In genomic region chr6:3749390-3749978, GRCh38 we compare ENCODE assay signal across 1 cellular context.
TF ChIP-seq lines count a peak whose summit lies in the region.

No MANE protein-coding gene starts in this region.

TF ChIP-seq in HepG2, 621 proteins besides CTCF, POLR2A, EP300 and RAD21 (continued from another document):
- TF ChIP-seq HMG20A (CRISPR knock-in tag; IDR thresholded peaks at IDR 0.05; ENCODE audit: borderline replicate concordance) (no peak; the same call in 1 of the 2 replicates), ZNF510 (CRISPR knock-in tag; IDR thresholded peaks at IDR 0.05; ENCODE audit: low read depth) (0 out of 2 replicates have a peak, but pooled peaks have one; percentile 21), WIZ (CRISPR knock-in tag; IDR thresholded peaks at IDR 0.05) (no peak), ZNF264 (CRISPR knock-in tag; IDR thresholded peaks at IDR 0.05) (peak; percentile 24; the same call in 1 of the 2 replicates), TARDBP (CRISPR knock-in tag; IDR thresholded peaks at IDR 0.05) (peak; percentile 32; the same call in 1 of the 2 replicates), ZNF234 (CRISPR knock-in tag; conservative IDR thresholded peaks at IDR 0.05) (no peak), RNF219 (CRISPR knock-in tag; IDR thresholded peaks at IDR 0.05) (no peak), HNF1B (CRISPR knock-in tag; IDR thresholded peaks at IDR 0.05) (peak; percentile 8; the same call in 1 of the 2 replicates), PBX2 (CRISPR knock-in tag; IDR thresholded peaks at IDR 0.05) (no peak), ZNF280D (CRISPR knock-in tag; IDR thresholded peaks at IDR 0.05) (no peak), SALL1 (CRISPR knock-in tag; IDR thresholded peaks at IDR 0.05) (peak; percentile 14; the same call in 1 of the 2 replicates), ZBTB37 (CRISPR knock-in tag; IDR thresholded peaks at IDR 0.05) (no peak), SP5 (CRISPR knock-in tag; IDR thresholded peaks at IDR 0.05; ENCODE audit: borderline replicate concordance, low read depth) (peak; percentile 52; the same call in 1 of the 2 replicates), ZNF562 (CRISPR knock-in tag; IDR thresholded peaks at IDR 0.05; ENCODE audit: borderline replicate concordance) (no peak), STAG1 (CRISPR knock-in tag; IDR thresholded peaks at IDR 0.05) (no peak)
- TF ChIP-seq, protein P1, sequence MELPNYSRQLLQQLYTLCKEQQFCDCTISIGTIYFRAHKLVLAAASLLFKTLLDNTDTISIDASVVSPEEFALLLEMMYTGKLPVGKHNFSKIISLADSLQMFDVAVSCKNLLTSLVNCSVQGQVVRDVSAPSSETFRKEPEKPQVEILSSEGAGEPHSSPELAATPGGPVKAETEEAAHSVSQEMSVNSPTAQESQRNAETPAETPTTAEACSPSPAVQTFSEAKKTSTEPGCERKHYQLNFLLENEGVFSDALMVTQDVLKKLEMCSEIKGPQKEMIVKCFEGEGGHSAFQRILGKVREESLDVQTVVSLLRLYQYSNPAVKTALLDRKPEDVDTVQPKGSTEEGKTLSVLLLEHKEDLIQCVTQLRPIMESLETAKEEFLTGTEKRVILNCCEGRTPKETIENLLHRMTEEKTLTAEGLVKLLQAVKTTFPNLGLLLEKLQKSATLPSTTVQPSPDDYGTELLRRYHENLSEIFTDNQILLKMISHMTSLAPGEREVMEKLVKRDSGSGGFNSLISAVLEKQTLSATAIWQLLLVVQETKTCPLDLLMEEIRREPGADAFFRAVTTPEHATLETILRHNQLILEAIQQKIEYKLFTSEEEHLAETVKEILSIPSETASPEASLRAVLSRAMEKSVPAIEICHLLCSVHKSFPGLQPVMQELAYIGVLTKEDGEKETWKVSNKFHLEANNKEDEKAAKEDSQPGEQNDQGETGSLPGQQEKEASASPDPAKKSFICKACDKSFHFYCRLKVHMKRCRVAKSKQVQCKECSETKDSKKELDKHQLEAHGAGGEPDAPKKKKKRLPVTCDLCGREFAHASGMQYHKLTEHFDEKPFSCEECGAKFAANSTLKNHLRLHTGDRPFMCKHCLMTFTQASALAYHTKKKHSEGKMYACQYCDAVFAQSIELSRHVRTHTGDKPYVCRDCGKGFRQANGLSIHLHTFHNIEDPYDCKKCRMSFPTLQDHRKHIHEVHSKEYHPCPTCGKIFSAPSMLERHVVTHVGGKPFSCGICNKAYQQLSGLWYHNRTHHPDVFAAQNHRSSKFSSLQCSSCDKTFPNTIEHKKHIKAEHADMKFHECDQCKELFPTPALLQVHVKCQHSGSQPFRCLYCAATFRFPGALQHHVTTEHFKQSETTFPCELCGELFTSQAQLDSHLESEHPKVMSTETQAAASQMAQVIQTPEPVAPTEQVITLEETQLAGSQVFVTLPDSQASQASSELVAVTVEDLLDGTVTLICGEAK (IDR thresholded peaks at IDR 0.05) = no peak
- TF ChIP-seq, protein P1 (CRISPR knock-in tag; IDR thresholded peaks at IDR 0.05) = no peak
- TF ChIP-seq, protein P2, sequence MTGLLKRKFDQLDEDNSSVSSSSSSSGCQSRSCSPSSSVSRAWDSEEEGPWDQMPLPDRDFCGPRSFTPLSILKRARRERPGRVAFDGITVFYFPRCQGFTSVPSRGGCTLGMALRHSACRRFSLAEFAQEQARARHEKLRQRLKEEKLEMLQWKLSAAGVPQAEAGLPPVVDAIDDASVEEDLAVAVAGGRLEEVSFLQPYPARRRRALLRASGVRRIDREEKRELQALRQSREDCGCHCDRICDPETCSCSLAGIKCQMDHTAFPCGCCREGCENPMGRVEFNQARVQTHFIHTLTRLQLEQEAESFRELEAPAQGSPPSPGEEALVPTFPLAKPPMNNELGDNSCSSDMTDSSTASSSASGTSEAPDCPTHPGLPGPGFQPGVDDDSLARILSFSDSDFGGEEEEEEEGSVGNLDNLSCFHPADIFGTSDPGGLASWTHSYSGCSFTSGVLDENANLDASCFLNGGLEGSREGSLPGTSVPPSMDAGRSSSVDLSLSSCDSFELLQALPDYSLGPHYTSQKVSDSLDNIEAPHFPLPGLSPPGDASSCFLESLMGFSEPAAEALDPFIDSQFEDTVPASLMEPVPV (CRISPR knock-in tag; IDR thresholded peaks at IDR 0.05) = peak; percentile 50; the same call in 1 of the 2 replicates
- TF ChIP-seq, protein P3, sequence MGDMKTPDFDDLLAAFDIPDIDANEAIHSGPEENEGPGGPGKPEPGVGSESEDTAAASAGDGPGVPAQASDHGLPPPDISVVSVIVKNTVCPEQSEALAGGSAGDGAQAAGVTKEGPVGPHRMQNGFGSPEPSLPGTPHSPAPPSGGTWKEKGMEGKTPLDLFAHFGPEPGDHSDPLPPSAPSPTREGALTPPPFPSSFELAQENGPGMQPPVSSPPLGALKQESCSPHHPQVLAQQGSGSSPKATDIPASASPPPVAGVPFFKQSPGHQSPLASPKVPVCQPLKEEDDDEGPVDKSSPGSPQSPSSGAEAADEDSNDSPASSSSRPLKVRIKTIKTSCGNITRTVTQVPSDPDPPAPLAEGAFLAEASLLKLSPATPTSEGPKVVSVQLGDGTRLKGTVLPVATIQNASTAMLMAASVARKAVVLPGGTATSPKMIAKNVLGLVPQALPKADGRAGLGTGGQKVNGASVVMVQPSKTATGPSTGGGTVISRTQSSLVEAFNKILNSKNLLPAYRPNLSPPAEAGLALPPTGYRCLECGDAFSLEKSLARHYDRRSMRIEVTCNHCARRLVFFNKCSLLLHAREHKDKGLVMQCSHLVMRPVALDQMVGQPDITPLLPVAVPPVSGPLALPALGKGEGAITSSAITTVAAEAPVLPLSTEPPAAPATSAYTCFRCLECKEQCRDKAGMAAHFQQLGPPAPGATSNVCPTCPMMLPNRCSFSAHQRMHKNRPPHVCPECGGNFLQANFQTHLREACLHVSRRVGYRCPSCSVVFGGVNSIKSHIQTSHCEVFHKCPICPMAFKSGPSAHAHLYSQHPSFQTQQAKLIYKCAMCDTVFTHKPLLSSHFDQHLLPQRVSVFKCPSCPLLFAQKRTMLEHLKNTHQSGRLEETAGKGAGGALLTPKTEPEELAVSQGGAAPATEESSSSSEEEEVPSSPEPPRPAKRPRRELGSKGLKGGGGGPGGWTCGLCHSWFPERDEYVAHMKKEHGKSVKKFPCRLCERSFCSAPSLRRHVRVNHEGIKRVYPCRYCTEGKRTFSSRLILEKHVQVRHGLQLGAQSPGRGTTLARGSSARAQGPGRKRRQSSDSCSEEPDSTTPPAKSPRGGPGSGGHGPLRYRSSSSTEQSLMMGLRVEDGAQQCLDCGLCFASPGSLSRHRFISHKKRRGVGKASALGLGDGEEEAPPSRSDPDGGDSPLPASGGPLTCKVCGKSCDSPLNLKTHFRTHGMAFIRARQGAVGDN (CRISPR knock-in tag; IDR thresholded peaks at IDR 0.05) = peak; percentile 21; the same call in 1 of the 2 replicates
